ENCODE assay signal across 19 cellular contexts in genomic region chr17:82007495-82008257, GRCh38. TPM values are rescaled to one million over a fixed set of nuclear protein-coding genes. Genes with fewer than 3 reads are reported as not detected.
A peak's percentile ranks its signal among the peaks of the same experiment; 100 is the strongest.
DNase-seq lines count a peak whose midpoint lies in the region; ATAC-seq, FAIRE-seq and TF ChIP-seq lines count a peak whose summit lies in the region.
"Had no signal": no experiment of that assay in that cellular context is flagged by ENCODE, and none has a peak within 500 bp of the region (broad histone marks: within the 10 kb centered on the region; RNA-seq: fewer than 3 reads in every experiment).

No MANE protein-coding gene starts in this region.

- WGBS in HepG2 (ENCODE audit: low lambda C conversion rate), result over 99% methylated on average over 16 of the region's 30 CpGs
- WGBS in right lobe of liver (ENCODE audit: insufficient coverage, low coverage, low lambda C conversion rate, missing lambda C conversion rate), result 60% methylated on average over 1 of the region's 30 CpGs

- TF ChIP-seq RAD21 in HepG2 (CRISPR knock-in tag; IDR thresholded peaks at IDR 0.05), result no peak

- no peak overlapping the region for H3K4me2 ChIP-seq in HepG2 (ENCODE audit: low read depth, low read length)

- no peak overlapping the region for H3K9ac ChIP-seq in HepG2 (ENCODE audit: insufficient read depth, low read depth, low read length)

- CTCF ChIA-PET in HepG2 (lab: Yijun Ruan, JAX; ENCODE audit: low intra/inter-chr PET ratio, low total read pairs), result interaction anchor here (0.8 kb wide), 1 partner anchor 48 kb away, joined by 4 read pairs; no protein-coding TSS in a partner anchor

- FAIRE-seq in HepG2 (lab: Jason Lieb, UNC) (no peak), urothelium cell line (lab: Jason Lieb, UNC) (peak; percentile 13)
- FAIRE-seq: GM12891 had no signal

- intact Hi-C loops in HepG2 (cut with micrococcal nuclease; ENCODE audit: unreplicated experiment), result no loop called here
- intact Hi-C loops in right lobe of liver (cut with DNase I), result no loop called here

- no peak for TF ChIP-seq POLR2A in HepG2 (IDR thresholded peaks at IDR 0.05; ENCODE audit: insufficient read depth in 1 of 2, low read depth in 2 of 2, low read length in 2 of 2)
- TF ChIP-seq POLR2A in right lobe of liver (IDR thresholded peaks at IDR 0.05), result no peak

- in situ Hi-C loops in HepG2 (cut with HindIII; ENCODE audit: extremely low pct_ligation_motif_present, low pct_unique_long_range_greater_than_20kb), result no loop called here

- TF ChIP-seq CTCF in HepG2 (CRISPR knock-in tag; IDR thresholded peaks at IDR 0.05) (peak; percentile 39), right lobe of liver (IDR thresholded peaks at IDR 0.05) (no peak)

- H2AFZ ChIP-seq in HepG2 (ENCODE audit: low read length), result no peak overlapping the region

- TF ChIP-seq EP300 in HepG2 (IDR thresholded peaks at IDR 0.05; ENCODE audit: low read depth in 2 of 2, low read length in 2 of 2) (no peak), HepG2 (CRISPR knock-in tag; IDR thresholded peaks at IDR 0.05; ENCODE audit: borderline replicate concordance) (no peak)

- peaks cover 72% of the 10 kb centered on the region for H3K4me1 ChIP-seq in HepG2 (ENCODE audit: insufficient read depth, low read length)
- H3K4me1 ChIP-seq in right lobe of liver, result no peaks in the 10 kb centered on the region

- POLR2A ChIA-PET in HepG2 (lab: Yijun Ruan, JAX), result interaction anchor here (1.0 kb wide), 1 partner anchor 13 kb away, joined by 4 read pairs; no protein-coding TSS in a partner anchor

- H3K9me3 ChIP-seq in HepG2 (ENCODE audit: low read length) (no peaks in the 10 kb centered on the region), right lobe of liver (no peaks in the 10 kb centered on the region)
- H3K9me3 ChIP-seq: esophagus squamous epithelium, lower lobe of right lung, MG63 had no signal

- H3K27ac ChIP-seq in HepG2 (ENCODE audit: extremely low read length, insufficient read depth, low read length) (no peak overlapping the region), right lobe of liver (no peak overlapping the region)
- H3K27ac ChIP-seq: esophagus squamous epithelium, lower lobe of right lung had no signal

- no peak; the same call in 1 of the 3 replicates for ATAC-seq in HepG2
- ATAC-seq in right lobe of liver, result no peak
- ATAC-seq: activated T-helper 17 cell treated with anti-CD3 and anti-CD28 coated beads, Interleukin-2, amount 50 U/mL, for 72 hours; lower lobe of right lung; naive thymus-derived CD4-positive, alpha-beta T cell; stimulated activated naive CD8-positive, alpha-beta T cell treated with anti-CD3 and anti-CD28 coated beads, Interleukin-15, Interleukin-2, amounts not matched to agents 100 U/mL and 50 U/mL, for 24 hours had no signal

- peaks cover 40 to 53% of the 10 kb centered on the region in 2 experiments for H3K36me3 ChIP-seq in HepG2 (replicated peaks in 1 of 2; ENCODE audit: control insufficient read depth in 1 of 2, insufficient read depth in 2 of 2, low read length in 2 of 2)
- peaks cover 0 to 9% (median 0%) of the 10 kb centered on the region in 4 donors for H3K36me3 ChIP-seq in right lobe of liver

- H3K79me2 ChIP-seq in HepG2 (ENCODE audit: insufficient read depth, low read length), result peaks cover 35% of the 10 kb centered on the region

- BruUV-seq in HepG2 (replicated peaks; lab: Mats Ljungman, UMichigan), result no TSS peak

- DNase-seq in HepG2 (ENCODE audit: low spot score) (no peak), right lobe of liver (no peak), left kidney (ENCODE audit: low read depth, low spot score) (peak; percentile 44), urothelium cell line (ENCODE audit: low spot score) (no peak), NCI-H2171 (lab: John Stamatoyannopoulos, UW) (no peak)
- no peak for DNase-seq in effector CD4-positive, alpha-beta T cell
- DNase-seq: 8988T; activated CD8-positive, alpha-beta memory T cell treated with anti-CD3 and anti-CD28 coated beads for 24 hours; esophagus squamous epithelium; GDM1; lower lobe of right lung; MG63; naive thymus-derived CD4-positive, alpha-beta T cell; NCI-H2029 treated with DMSO at 0.1 percent for 48 hours; NCI-H510A; Right ventricle myocardium superior; stimulated activated naive CD8-positive, alpha-beta T cell treated with anti-CD3 and anti-CD28 coated beads, Interleukin-15, Interleukin-2, amounts not matched to agents 100 U/mL and 50 U/mL, for 24 hours had no signal

- no peaks in the 10 kb centered on the region for H4K20me1 ChIP-seq in HepG2 (ENCODE audit: insufficient read depth, low read length)

- no peaks in the 10 kb centered on the region for H3K27me3 ChIP-seq in HepG2 (ENCODE audit: control insufficient read depth in 1 of 2, insufficient read depth in 2 of 2, low read length in 2 of 2)
- no peaks in the 10 kb centered on the region for H3K27me3 ChIP-seq in right lobe of liver
- H3K27me3 ChIP-seq: esophagus squamous epithelium, MG63 had no signal

- H3K4me3 ChIP-seq in HepG2 (replicated peaks in 1 of 3; ENCODE audit: insufficient read depth in 1 of 3, low read depth in 2 of 3, low read length in 3 of 3) (no peak overlapping the region), right lobe of liver (no peak overlapping the region)
- H3K4me3 ChIP-seq: esophagus squamous epithelium, lower lobe of right lung, MG63 had no signal

RNA-seq across cellular contexts. Expression of gene CENPX, which starts 15.0 kb away (rescaled TPM):
- total RNA-seq in HepG2 (2016; rRNA removed; fragmentation: Illumina TruSeq; extraction: Trizol) (166 and 170 TPM in 2 replicates), right lobe of liver (10 to 100 TPM; 27.3 to 81.1 (median 47.8) TPM)
- 262 and 321 TPM in 2 replicates for total RNA-seq in HepG2 (2016; cell fraction: cytosol; rRNA removed; fragmentation: Illumina TruSeq; extraction: Trizol; ENCODE audit: low read depth)
- 171 and 173 TPM in 2 replicates for total RNA-seq in HepG2 (2016; cell fraction: insoluble cytoplasmic fraction; rRNA removed; fragmentation: Illumina TruSeq; extraction: Trizol)
- 221 and 277 TPM in 2 replicates for total RNA-seq in HepG2 (2016; cell fraction: membrane; rRNA removed; fragmentation: Illumina TruSeq; extraction: Trizol)
- total RNA-seq in HepG2 (2016; cell fraction: nucleus; rRNA removed; fragmentation: Illumina TruSeq; extraction: Trizol), result 85.1 and 103 TPM in 2 replicates
- polyA plus RNA-seq in HepG2 (2011; rRNA removed), result 92.7 and 96.7 TPM in 2 replicates
- 88.8 and 138 TPM in 2 replicates for polyA plus RNA-seq in HepG2 (2011; cell fraction: cytosol; rRNA removed)
- 166 and 170 TPM in 2 replicates for polyA plus RNA-seq in HepG2 (2011; cell fraction: nucleus; rRNA removed)
- polyA plus RNA-seq in HepG2 (2012), result 46.3 and 61.5 TPM in 2 replicates
- polyA plus RNA-seq in HepG2 (2016; cell fraction: cytosol; fragmentation: Illumina TruSeq; extraction: Trizol; ENCODE audit: low read depth), result 176 and 237 TPM in 2 replicates
- 143 and 150 TPM in 2 replicates for polyA plus RNA-seq in HepG2 (2016; cell fraction: insoluble cytoplasmic fraction; fragmentation: Illumina TruSeq; extraction: Trizol; ENCODE audit: low read depth)
- polyA plus RNA-seq in HepG2 (2016; cell fraction: membrane; fragmentation: Illumina TruSeq; extraction: Trizol; ENCODE audit: low read depth), result 176 and 221 TPM in 2 replicates
- polyA plus RNA-seq in HepG2 (2016; cell fraction: nucleus; fragmentation: Illumina TruSeq; extraction: Trizol; ENCODE audit: insufficient read depth, low read depth), result 178 and 180 TPM in 2 replicates
- 32.0 and 49.8 TPM in 2 replicates for polyA minus RNA-seq in HepG2 (2011; rRNA and poly(A)+ RNA removed; ENCODE audit: low replicate concordance)
- 14.8 and 16.2 TPM in 2 replicates for polyA minus RNA-seq in HepG2 (2011; cell fraction: cytosol; rRNA and poly(A)+ RNA removed)
- polyA minus RNA-seq in HepG2 (2011; cell fraction: nucleus; rRNA and poly(A)+ RNA removed), result 20.0 and 26.9 TPM in 2 replicates

RNA-seq across cellular contexts. Expression of gene LRRC45, which starts 15.4 kb away (rescaled TPM):
- total RNA-seq in HepG2 (2016; rRNA removed; fragmentation: Illumina TruSeq; extraction: Trizol) (21.4 and 48.1 TPM in 2 replicates), right lobe of liver (10 to 100 TPM in 3 of 6 experiments, 1 to 10 TPM in 3; 4.9 to 15.6 (median 11.9) TPM)
- total RNA-seq in HepG2 (2016; cell fraction: cytosol; rRNA removed; fragmentation: Illumina TruSeq; extraction: Trizol; ENCODE audit: low read depth), result 30.2 and 31.8 TPM in 2 replicates
- 20.6 and 49.6 TPM in 2 replicates for total RNA-seq in HepG2 (2016; cell fraction: insoluble cytoplasmic fraction; rRNA removed; fragmentation: Illumina TruSeq; extraction: Trizol)
- 14.9 and 19.0 TPM in 2 replicates for total RNA-seq in HepG2 (2016; cell fraction: membrane; rRNA removed; fragmentation: Illumina TruSeq; extraction: Trizol)
- 49.7 and 54.4 TPM in 2 replicates for total RNA-seq in HepG2 (2016; cell fraction: nucleus; rRNA removed; fragmentation: Illumina TruSeq; extraction: Trizol)
- 11.6 and 14.1 TPM in 2 replicates for polyA plus RNA-seq in HepG2 (2011; rRNA removed)
- polyA plus RNA-seq in HepG2 (2011; cell fraction: cytosol; rRNA removed), result 5.5 and 10.0 TPM in 2 replicates
- 112 and 182 TPM in 2 replicates for polyA plus RNA-seq in HepG2 (2011; cell fraction: nucleus; rRNA removed)
- polyA plus RNA-seq in HepG2 (2012), result 7.5 and 8.8 TPM in 2 replicates
- polyA plus RNA-seq in HepG2 (2016; cell fraction: cytosol; fragmentation: Illumina TruSeq; extraction: Trizol; ENCODE audit: low read depth), result 3.3 and 4.2 TPM in 2 replicates
- 19.5 and 19.7 TPM in 2 replicates for polyA plus RNA-seq in HepG2 (2016; cell fraction: insoluble cytoplasmic fraction; fragmentation: Illumina TruSeq; extraction: Trizol; ENCODE audit: low read depth)
- polyA plus RNA-seq in HepG2 (2016; cell fraction: membrane; fragmentation: Illumina TruSeq; extraction: Trizol; ENCODE audit: low read depth), result 9.1 and 9.2 TPM in 2 replicates
- polyA plus RNA-seq in HepG2 (2016; cell fraction: nucleus; fragmentation: Illumina TruSeq; extraction: Trizol; ENCODE audit: insufficient read depth, low read depth), result 129 and 136 TPM in 2 replicates
- 11.1 and 15.7 TPM in 2 replicates for polyA minus RNA-seq in HepG2 (2011; rRNA and poly(A)+ RNA removed; ENCODE audit: low replicate concordance)
- polyA minus RNA-seq in HepG2 (2011; cell fraction: cytosol; rRNA and poly(A)+ RNA removed), result 6.1 and 8.2 TPM in 2 replicates
- polyA minus RNA-seq in HepG2 (2011; cell fraction: nucleus; rRNA and poly(A)+ RNA removed), result 25.0 and 27.2 TPM in 2 replicates

RNA-seq across cellular contexts. Expression of gene RAC3, which starts 23.8 kb away (rescaled TPM):
- 4.0 and 10.5 TPM in 2 replicates for total RNA-seq in HepG2 (2016; rRNA removed; fragmentation: Illumina TruSeq; extraction: Trizol)
- 6.8 and 9.8 TPM in 2 replicates for total RNA-seq in HepG2 (2016; cell fraction: cytosol; rRNA removed; fragmentation: Illumina TruSeq; extraction: Trizol; ENCODE audit: low read depth)
- total RNA-seq in HepG2 (2016; cell fraction: insoluble cytoplasmic fraction; rRNA removed; fragmentation: Illumina TruSeq; extraction: Trizol), result 3.9 and 12.6 TPM in 2 replicates
- 7.3 and 10.1 TPM in 2 replicates for total RNA-seq in HepG2 (2016; cell fraction: membrane; rRNA removed; fragmentation: Illumina TruSeq; extraction: Trizol)
- total RNA-seq in HepG2 (2016; cell fraction: nucleus; rRNA removed; fragmentation: Illumina TruSeq; extraction: Trizol), result 11.7 and 12.9 TPM in 2 replicates
- polyA plus RNA-seq in HepG2 (2011; rRNA removed), result 21.3 and 24.1 TPM in 2 replicates
- 12.8 and 16.7 TPM in 2 replicates for polyA plus RNA-seq in HepG2 (2011; cell fraction: cytosol; rRNA removed)
- polyA plus RNA-seq in HepG2 (2011; cell fraction: nucleus; rRNA removed), result 111 and 165 TPM in 2 replicates
- polyA plus RNA-seq in HepG2 (2012), result 6.3 and 10.6 TPM in 2 replicates
- 10.4 and 12.0 TPM in 2 replicates for polyA plus RNA-seq in HepG2 (2016; cell fraction: cytosol; fragmentation: Illumina TruSeq; extraction: Trizol; ENCODE audit: low read depth)
- polyA plus RNA-seq in HepG2 (2016; cell fraction: insoluble cytoplasmic fraction; fragmentation: Illumina TruSeq; extraction: Trizol; ENCODE audit: low read depth), result 6.0 and 7.2 TPM in 2 replicates
- polyA plus RNA-seq in HepG2 (2016; cell fraction: membrane; fragmentation: Illumina TruSeq; extraction: Trizol; ENCODE audit: low read depth), result 8.8 and 10.0 TPM in 2 replicates
- 45.9 and 51.6 TPM in 2 replicates for polyA plus RNA-seq in HepG2 (2016; cell fraction: nucleus; fragmentation: Illumina TruSeq; extraction: Trizol; ENCODE audit: insufficient read depth, low read depth)
- polyA minus RNA-seq in HepG2 (2011; rRNA and poly(A)+ RNA removed; ENCODE audit: low replicate concordance), result 12.6 and 13.2 TPM in 2 replicates
- polyA minus RNA-seq in HepG2 (2011; cell fraction: cytosol; rRNA and poly(A)+ RNA removed), result 3.0 and 3.6 TPM in 2 replicates
- 6.7 and 7.6 TPM in 2 replicates for polyA minus RNA-seq in HepG2 (2011; cell fraction: nucleus; rRNA and poly(A)+ RNA removed)
- 1 to 10 TPM; 3.4 to 9.0 (median 5.4) TPM for total RNA-seq in right lobe of liver
- polyA plus RNA-seq: naive thymus-derived CD4-positive, alpha-beta T cell had no signal

RNA-seq across cellular contexts. Expression of gene DCXR, which starts 29.8 kb away (rescaled TPM):
- total RNA-seq in HepG2 (2016; rRNA removed; fragmentation: Illumina TruSeq; extraction: Trizol), result 286 and 311 TPM in 2 replicates
- total RNA-seq in HepG2 (2016; cell fraction: cytosol; rRNA removed; fragmentation: Illumina TruSeq; extraction: Trizol; ENCODE audit: low read depth), result 275 and 353 TPM in 2 replicates
- 302 and 321 TPM in 2 replicates for total RNA-seq in HepG2 (2016; cell fraction: insoluble cytoplasmic fraction; rRNA removed; fragmentation: Illumina TruSeq; extraction: Trizol)
- total RNA-seq in HepG2 (2016; cell fraction: membrane; rRNA removed; fragmentation: Illumina TruSeq; extraction: Trizol), result 228 and 297 TPM in 2 replicates
- 132 and 152 TPM in 2 replicates for total RNA-seq in HepG2 (2016; cell fraction: nucleus; rRNA removed; fragmentation: Illumina TruSeq; extraction: Trizol)
- 287 and 290 TPM in 2 replicates for polyA plus RNA-seq in HepG2 (2011; rRNA removed)
- polyA plus RNA-seq in HepG2 (2011; cell fraction: cytosol; rRNA removed), result 253 and 424 TPM in 2 replicates
- polyA plus RNA-seq in HepG2 (2011; cell fraction: nucleus; rRNA removed), result 645 and 737 TPM in 2 replicates
- polyA plus RNA-seq in HepG2 (2012), result 190 and 266 TPM in 2 replicates
- polyA plus RNA-seq in HepG2 (2016; cell fraction: cytosol; fragmentation: Illumina TruSeq; extraction: Trizol; ENCODE audit: low read depth), result 398 and 426 TPM in 2 replicates
- 296 and 330 TPM in 2 replicates for polyA plus RNA-seq in HepG2 (2016; cell fraction: insoluble cytoplasmic fraction; fragmentation: Illumina TruSeq; extraction: Trizol; ENCODE audit: low read depth)
- 308 and 335 TPM in 2 replicates for polyA plus RNA-seq in HepG2 (2016; cell fraction: membrane; fragmentation: Illumina TruSeq; extraction: Trizol; ENCODE audit: low read depth)
- polyA plus RNA-seq in HepG2 (2016; cell fraction: nucleus; fragmentation: Illumina TruSeq; extraction: Trizol; ENCODE audit: insufficient read depth, low read depth), result 280 and 299 TPM in 2 replicates
- polyA minus RNA-seq in HepG2 (2011; rRNA and poly(A)+ RNA removed; ENCODE audit: low replicate concordance), result 73.9 and 172 TPM in 2 replicates
- 52.1 and 74.6 TPM in 2 replicates for polyA minus RNA-seq in HepG2 (2011; cell fraction: cytosol; rRNA and poly(A)+ RNA removed)
- 61.5 and 67.5 TPM in 2 replicates for polyA minus RNA-seq in HepG2 (2011; cell fraction: nucleus; rRNA and poly(A)+ RNA removed)
- 1,000 to 10,000 TPM in 2 of 6 experiments, 100 to 1,000 TPM in 4; 389 to 1,607 (median 735) TPM for total RNA-seq in right lobe of liver

RNA-seq across cellular contexts. Expression of gene ASPSCR1, which starts 30.2 kb away (rescaled TPM):
- total RNA-seq in HepG2 (2016; rRNA removed; fragmentation: Illumina TruSeq; extraction: Trizol) (221 and 314 TPM in 2 replicates), right lobe of liver (10 to 100 TPM; 24.4 to 55.6 (median 32.9) TPM)
- 180 and 228 TPM in 2 replicates for total RNA-seq in HepG2 (2016; cell fraction: cytosol; rRNA removed; fragmentation: Illumina TruSeq; extraction: Trizol; ENCODE audit: low read depth)
- 219 and 327 TPM in 2 replicates for total RNA-seq in HepG2 (2016; cell fraction: insoluble cytoplasmic fraction; rRNA removed; fragmentation: Illumina TruSeq; extraction: Trizol)
- total RNA-seq in HepG2 (2016; cell fraction: membrane; rRNA removed; fragmentation: Illumina TruSeq; extraction: Trizol), result 207 and 283 TPM in 2 replicates
- 184 and 224 TPM in 2 replicates for total RNA-seq in HepG2 (2016; cell fraction: nucleus; rRNA removed; fragmentation: Illumina TruSeq; extraction: Trizol)
- polyA plus RNA-seq in HepG2 (2011; rRNA removed), result 257 and 274 TPM in 2 replicates
- polyA plus RNA-seq in HepG2 (2011; cell fraction: cytosol; rRNA removed), result 164 and 428 TPM in 2 replicates
- polyA plus RNA-seq in HepG2 (2011; cell fraction: nucleus; rRNA removed), result 988 and 1,754 TPM in 2 replicates
- polyA plus RNA-seq in HepG2 (2012), result 102 and 190 TPM in 2 replicates
- polyA plus RNA-seq in HepG2 (2016; cell fraction: cytosol; fragmentation: Illumina TruSeq; extraction: Trizol; ENCODE audit: low read depth), result 154 and 193 TPM in 2 replicates
- polyA plus RNA-seq in HepG2 (2016; cell fraction: insoluble cytoplasmic fraction; fragmentation: Illumina TruSeq; extraction: Trizol; ENCODE audit: low read depth), result 188 and 212 TPM in 2 replicates
- polyA plus RNA-seq in HepG2 (2016; cell fraction: membrane; fragmentation: Illumina TruSeq; extraction: Trizol; ENCODE audit: low read depth), result 186 and 218 TPM in 2 replicates
- polyA plus RNA-seq in HepG2 (2016; cell fraction: nucleus; fragmentation: Illumina TruSeq; extraction: Trizol; ENCODE audit: insufficient read depth, low read depth), result 413 and 420 TPM in 2 replicates
- polyA minus RNA-seq in HepG2 (2011; rRNA and poly(A)+ RNA removed; ENCODE audit: low replicate concordance), result 26.8 and 276 TPM in 2 replicates
- polyA minus RNA-seq in HepG2 (2011; cell fraction: cytosol; rRNA and poly(A)+ RNA removed), result 97.1 and 133 TPM in 2 replicates
- polyA minus RNA-seq in HepG2 (2011; cell fraction: nucleus; rRNA and poly(A)+ RNA removed), result 107 and 152 TPM in 2 replicates
